In the genomic region with DNA sequence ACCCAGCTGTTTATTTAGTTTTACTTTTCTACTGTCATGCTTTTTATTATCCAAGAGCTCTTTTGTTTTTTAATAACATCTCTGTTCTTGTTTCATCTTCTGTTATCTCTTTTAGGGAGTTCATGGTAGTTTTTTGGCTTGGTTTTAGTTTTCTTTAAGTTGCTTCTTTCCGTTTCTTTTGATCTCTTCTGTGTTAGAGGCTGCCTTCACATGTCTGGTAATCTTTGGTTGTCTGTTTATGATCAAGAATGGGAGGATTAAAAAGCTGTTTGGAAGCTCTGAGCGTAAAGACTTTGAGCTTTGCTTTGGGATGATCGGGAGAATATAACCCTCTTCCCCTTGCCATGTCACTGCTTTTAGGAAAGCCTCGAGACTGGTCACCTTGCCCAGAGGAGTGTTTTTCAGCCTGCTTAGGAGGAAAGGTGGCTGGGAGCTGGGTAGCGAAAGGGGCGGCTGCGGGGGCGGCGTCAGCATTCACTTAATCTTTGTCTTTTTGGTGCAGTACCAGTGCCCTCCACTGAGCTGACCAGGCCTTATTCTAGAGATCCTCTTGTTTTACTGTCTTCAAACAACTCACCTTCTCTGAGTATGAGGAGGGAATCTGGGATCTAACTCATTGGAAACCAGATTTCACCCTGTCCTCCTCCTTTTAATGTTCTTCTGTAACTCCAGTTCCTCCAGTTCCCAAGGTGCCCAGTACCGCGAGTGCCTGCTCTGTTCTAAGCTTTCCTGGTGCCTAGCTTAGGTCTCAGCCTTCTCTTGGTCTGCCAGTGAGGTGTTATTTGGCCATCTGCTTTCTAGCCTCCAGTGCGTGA, we compare ENCODE assay signal across 8 cellular contexts. TPM values are rescaled to one million over a fixed set of nuclear protein-coding genes. Genes with fewer than 3 reads are reported as not detected.
DNase-seq lines count a peak whose midpoint lies in the region; ATAC-seq and TF ChIP-seq lines count a peak whose summit lies in the region.

No MANE protein-coding gene starts in this region.

- H3K4me1 Mint-ChIP-seq in CD4-positive, alpha-beta T cell (ENCODE audit: low read depth): peaks cover 86% of the 10 kb centered on the region
- peaks cover 65% of the 10 kb centered on the region for H3K4me1 Mint-ChIP-seq in activated CD8-positive, alpha-beta memory T cell treated with anti-CD3 and anti-CD28 coated beads, Interleukin-2, amount 10 ng/mL, durations not matched to agents 7 days and 5 days
- H3K4me1 Mint-ChIP-seq in osteocyte (ENCODE audit: unreplicated experiment) (peaks cover 12% of the 10 kb centered on the region), type B pancreatic cell (ENCODE audit: unreplicated experiment) (peaks cover 13% of the 10 kb centered on the region)

- no peaks in the 10 kb centered on the region for H3K27me3 Mint-ChIP-seq in CD4-positive, alpha-beta T cell
- H3K27me3 Mint-ChIP-seq in activated CD8-positive, alpha-beta memory T cell treated with anti-CD3 and anti-CD28 coated beads, Interleukin-2, amount 10 ng/mL, durations not matched to agents 7 days and 5 days: no peaks in the 10 kb centered on the region
- no peaks in the 10 kb centered on the region for H3K27me3 Mint-ChIP-seq in osteocyte (ENCODE audit: unreplicated experiment)
- H3K27me3 Mint-ChIP-seq in type B pancreatic cell: no peaks in the 10 kb centered on the region

- CTCF ChIA-PET in CD4-positive, alpha-beta T cell (lab: Charles Lee): interaction anchor here (0.7 to 3.3 kb wide), 15 partner anchors 8 to 331 kb away, joined by 3 to 35 read pairs (median 6); partner anchors contain the start of genes IRAK2 and TATDN2
- CTCF ChIA-PET in activated CD8-positive, alpha-beta memory T cell treated with anti-CD3 and anti-CD28 coated beads, Interleukin-2, amount 10 ng/mL, durations not matched to agents 7 days and 5 days (lab: Charles Lee): interaction anchor here (0.6 to 4.1 kb wide), 35 partner anchors 9 to 435 kb away, joined by 3 to 20 read pairs (median 3); partner anchors contain the start of genes BRK1, IRAK2, SEC13 and TATDN2

- intact Hi-C loops in CD4-positive, alpha-beta T cell (cut with DNase I, micrococcal nuclease): loop anchor here (1.0 to 10.0 kb wide), 7 partner anchors 15 to 239 kb away; partner anchors contain the start of genes TATDN2 (in 2 of the 2), BRK1 (in 1 of the 2), FANCD2 (in 1 of the 2) and IRAK2 (in 1 of the 2)

- no peaks in the 10 kb centered on the region for H3K9me3 ChIP-seq in CD4-positive, alpha-beta T cell (ENCODE audit: control insufficient read depth, low read length)

- peak overlapping the region; percentile 60 for H3K4me3 Mint-ChIP-seq in CD4-positive, alpha-beta T cell
- H3K4me3 Mint-ChIP-seq in activated CD8-positive, alpha-beta memory T cell treated with anti-CD3 and anti-CD28 coated beads, Interleukin-2, amount 10 ng/mL, durations not matched to agents 7 days and 5 days: peak overlapping the region; percentile 54
- no peak overlapping the region for H3K4me3 Mint-ChIP-seq in osteocyte (ENCODE audit: unreplicated experiment)
- no peak overlapping the region for H3K4me3 Mint-ChIP-seq in type B pancreatic cell

- peak overlapping the region; percentile 64 for H3K27ac ChIP-seq in CD4-positive, alpha-beta T cell (ENCODE audit: low read depth, low read length)

- no peaks in the 10 kb centered on the region for H3K9me3 Mint-ChIP-seq in CD4-positive, alpha-beta T cell
- H3K9me3 Mint-ChIP-seq in activated CD8-positive, alpha-beta memory T cell treated with anti-CD3 and anti-CD28 coated beads, Interleukin-2, amount 10 ng/mL, durations not matched to agents 7 days and 5 days (ENCODE audit: low read depth): no peaks in the 10 kb centered on the region
- H3K9me3 Mint-ChIP-seq in osteocyte (ENCODE audit: unreplicated experiment): no peaks in the 10 kb centered on the region
- no peaks in the 10 kb centered on the region for H3K9me3 Mint-ChIP-seq in type B pancreatic cell

- H3K27me3 ChIP-seq in CD4-positive, alpha-beta T cell (ENCODE audit: control insufficient read depth, insufficient read depth, low read length): no peaks in the 10 kb centered on the region

- DNase-seq in CD4-positive, alpha-beta T cell: peak; percentile 36 to 71 (median 56)
- peak; percentile 51 to 66 for DNase-seq in Kasumi-1 (lab: John Stamatoyannopoulos, UW)
- DNase-seq in activated CD8-positive, alpha-beta memory T cell treated with anti-CD3 and anti-CD28 coated beads, Interleukin-2, amount 10 ng/mL, durations not matched to agents 7 days and 5 days: peak; percentile 76
- no peak for DNase-seq in epithelial cell of proximal tubule (ENCODE audit: low read depth)
- DNase-seq in osteocyte (ENCODE audit: extremely low spot score, unreplicated experiment): no peak
- no peak for DNase-seq in type B pancreatic cell (ENCODE audit: extremely low spot score, unreplicated experiment)
- DNase-seq in NCI-H1930 (lab: John Stamatoyannopoulos, UW): no peak
- DNase-seq in NCI-H1105 (lab: John Stamatoyannopoulos, UW): no peak

- H3K4me3 ChIP-seq in epithelial cell of proximal tubule (ENCODE audit: low read depth, low read length): no peak overlapping the region

- peak overlapping the region; percentile 87 for H3K27ac Mint-ChIP-seq in CD4-positive, alpha-beta T cell
- H3K27ac Mint-ChIP-seq in activated CD8-positive, alpha-beta memory T cell treated with anti-CD3 and anti-CD28 coated beads, Interleukin-2, amount 10 ng/mL, durations not matched to agents 7 days and 5 days: peak overlapping the region; percentile 65
- peak overlapping the region; percentile 61 for H3K27ac Mint-ChIP-seq in osteocyte (ENCODE audit: unreplicated experiment)
- H3K27ac Mint-ChIP-seq in type B pancreatic cell: peak overlapping the region; percentile 56

- TF ChIP-seq CTCF in CD4-positive, alpha-beta T cell (IDR thresholded peaks at IDR 0.05): peak; percentile 68
- TF ChIP-seq CTCF in epithelial cell of proximal tubule (conservative IDR thresholded peaks at IDR 0.05; ENCODE audit: low read depth, low read length) (peak; percentile 47), osteocyte (IDR thresholded peaks at IDR 0.05) (peak; percentile 39), type B pancreatic cell (conservative IDR thresholded peaks at IDR 0.05) (peak; percentile 72)

- peak; percentile 93 for ATAC-seq in CD4-positive, alpha-beta T cell (ENCODE audit: poor library complexity)
- ATAC-seq in activated CD8-positive, alpha-beta memory T cell treated with anti-CD3 and anti-CD28 coated beads, Interleukin-2, amount 10 ng/mL, durations not matched to agents 7 days and 5 days: peak; percentile 97

- H3K36me3 Mint-ChIP-seq in CD4-positive, alpha-beta T cell (ENCODE audit: low read depth): peaks cover 85% of the 10 kb centered on the region
- peaks cover 67% of the 10 kb centered on the region for H3K36me3 Mint-ChIP-seq in activated CD8-positive, alpha-beta memory T cell treated with anti-CD3 and anti-CD28 coated beads, Interleukin-2, amount 10 ng/mL, durations not matched to agents 7 days and 5 days
- H3K36me3 Mint-ChIP-seq in osteocyte (ENCODE audit: unreplicated experiment) (peaks cover 49% of the 10 kb centered on the region), type B pancreatic cell (peaks cover 43% of the 10 kb centered on the region)

- POLR2A ChIA-PET in CD4-positive, alpha-beta T cell (lab: Charles Lee): interaction anchor here (0.6 to 4.3 kb wide), 22 partner anchors 10 to 867 kb away, joined by 3 to 85 read pairs (median 6); partner anchors contain the start of genes ARPC4, CRELD1, EMC3 and JAGN1

RNA-seq across cellular contexts. Expression of gene TATDN2, which starts 15.5 kb away (rescaled TPM):
- 10 to 100 TPM; 48.7 to 50.2 TPM for total RNA-seq in CD4-positive, alpha-beta T cell
- 10 to 100 TPM; 60.2 to 67.1 TPM for total RNA-seq in activated CD8-positive, alpha-beta memory T cell treated with anti-CD3 and anti-CD28 coated beads, Interleukin-2, amount 10 ng/mL, durations not matched to agents 7 days and 5 days
- total RNA-seq in epithelial cell of proximal tubule (14.0 and 14.6 TPM in 2 replicates), osteocyte (33.8 and 38.0 TPM in 2 replicates), type B pancreatic cell (ENCODE audit: low replicate concordance) (31.3 and 34.6 TPM in 2 replicates)

RNA-seq across cellular contexts. Expression of gene GHRL, which starts 29.0 kb away (rescaled TPM):
- total RNA-seq in CD4-positive, alpha-beta T cell: 1 to 10 TPM; 1.1 to 3.2 TPM
- total RNA-seq in activated CD8-positive, alpha-beta memory T cell treated with anti-CD3 and anti-CD28 coated beads, Interleukin-2, amount 10 ng/mL, durations not matched to agents 7 days and 5 days: under 1 TPM in 1 of 2 experiments, not detected in 1; 0.77 TPM
- total RNA-seq in epithelial cell of proximal tubule (not detected in 2 replicates), osteocyte (0.59 and 0.91 TPM in 2 replicates), type B pancreatic cell (ENCODE audit: low replicate concordance) (14.3 and 29.6 TPM in 2 replicates)

RNA-seq across cellular contexts. Expression of gene SEC13, which starts 57.2 kb away (rescaled TPM):
- total RNA-seq in CD4-positive, alpha-beta T cell: 10 to 100 TPM; 81.1 to 86.5 TPM
- 100 to 1,000 TPM in 1 of 2 experiments, 10 to 100 TPM in 1; 87.2 to 101 TPM for total RNA-seq in activated CD8-positive, alpha-beta memory T cell treated with anti-CD3 and anti-CD28 coated beads, Interleukin-2, amount 10 ng/mL, durations not matched to agents 7 days and 5 days
- 118 and 187 TPM in 2 replicates for total RNA-seq in epithelial cell of proximal tubule
- 157 and 161 TPM in 2 replicates for total RNA-seq in osteocyte
- 134 and 183 TPM in 2 replicates for total RNA-seq in type B pancreatic cell (ENCODE audit: low replicate concordance)

Comparison
In these comparisons a context has a peak if more than half of its experiments do, and no peak if none do; other contexts are left out.
1. DNase-seq: peak in CD4-positive, alpha-beta T cell (10 of 10), Kasumi-1 (2 of 2) and activated CD8-positive, alpha-beta memory T cell treated with anti-CD3 and anti-CD28 coated beads, Interleukin-2, amount 10 ng/mL, durations not matched to agents 7 days and 5 days (single experiment); none in epithelial cell of proximal tubule (single experiment), osteocyte (single experiment), type B pancreatic cell (single experiment), NCI-H1930 (0 of 2) and NCI-H1105 (single experiment).
2. H3K4me3 Mint-ChIP-seq: peak in CD4-positive, alpha-beta T cell (single experiment) and activated CD8-positive, alpha-beta memory T cell treated with anti-CD3 and anti-CD28 coated beads, Interleukin-2, amount 10 ng/mL, durations not matched to agents 7 days and 5 days (single experiment); none in osteocyte (single experiment) and type B pancreatic cell (single experiment).
3. Peak in every context shown above with its lines, with median percentiles within 50 percentile points of each other: H3K27ac Mint-ChIP-seq and CTCF ChIP-seq.